ENCODE assay signal across 15 cellular contexts in genomic region chr10:133603434-133603833, GRCh38. TPM values are rescaled to one million over a fixed set of nuclear protein-coding genes. Genes with fewer than 3 reads are reported as not detected.
"Had no signal": no experiment of that assay in that cellular context is flagged by ENCODE, and none has a peak within 500 bp of the region (broad histone marks: within the 10 kb centered on the region; RNA-seq: fewer than 3 reads in every experiment).

No MANE protein-coding gene starts in this region.

RNA-seq across cellular contexts. Expression of gene FRG2B, which starts 23.2 kb away (rescaled TPM):
- total RNA-seq: activated naive CD4-positive, alpha-beta T cell treated with anti-CD3 and anti-CD28 coated beads for 36 hours; activated naive CD8-positive, alpha-beta T cell treated with anti-CD3 and anti-CD28 coated beads for 36 hours; activated naive CD8-positive, alpha-beta T cell treated with anti-CD3 and anti-CD28 coated beads, Interleukin-2, amount 10 ng/mL, durations not matched to agents 7 days and 5 days; activated T-cell treated with anti-CD3 and anti-CD28 coated beads, Interleukin-2, amount 50 U/mL, for 72 hours; activated T-helper 2 cell treated with anti-CD3 and anti-CD28 coated beads, Interferon-gamma antibody, Interleukin-2, Interleukin-4, amounts not matched to agents 10 μg/mL and 5 μg/mL and 100 μg/mL, durations not matched to agents 14 hours and 24 hours and 36 hours; adrenal gland; aorta; ascending aorta; astrocyte; body of pancreas; breast epithelium; bronchial epithelial cell; cardiac muscle cell; cardiac septum had no signal
- polyA plus RNA-seq: adipose tissue, adrenal gland, aorta, cardiac muscle cell had no signal

RNA-seq across cellular contexts. Expression of gene SYCE1, which starts 38.1 kb away (rescaled TPM):
- total RNA-seq: ascending aorta, bronchial epithelial cell, cardiac muscle cell had no signal
